Comparison of ENCODE assay signal across 1 cellular context in genomic region chr3:4926892-4927291, GRCh38.
TF ChIP-seq lines count a peak whose summit lies in the region.

No MANE protein-coding gene starts in this region.

TF ChIP-seq in HepG2, 621 proteins besides CTCF, POLR2A, EP300 and RAD21:
- TF ChIP-seq HNRNPK (IDR thresholded peaks at IDR 0.05; ENCODE audit: low read depth, low read length, poor library complexity, severe bottlenecking): peak; percentile 88
- TF ChIP-seq ZFP41 (CRISPR knock-in tag; IDR thresholded peaks at IDR 0.05; ENCODE audit: borderline replicate concordance): no peak
